Comparison of ENCODE assay signal across 8 cellular contexts in genomic region chr14:91510171-91511013, GRCh38. TPM values are rescaled to one million over a fixed set of nuclear protein-coding genes. Genes with fewer than 3 reads are reported as not detected.
DNase-seq lines count a peak whose midpoint lies in the region; ATAC-seq and TF ChIP-seq lines count a peak whose summit lies in the region.

Gene PPP4R3A (minus strand): TSS chr14:91510310. CDS start chr14:91509647, 663 bp downstream.

- CTCF ChIA-PET in RWPE1 (lab: Yijun Ruan, JAX): no interaction called here

- DNase-seq in Daoy (ENCODE audit: low read depth) (peak; percentile 99), GOT3 (lab: John Stamatoyannopoulos, UW) (peak; percentile 76), LNCaP clone FGC (ENCODE audit: low read depth) (peak; percentile 89), RWPE1 (ENCODE audit: low spot score) (peak; percentile 97), fibroblast of mammary gland (ENCODE audit: low read depth) (peak; percentile 96), natural killer cell (peak; percentile 92)
- peak; percentile 96 for DNase-seq in stimulated activated naive CD4-positive, alpha-beta T cell treated with Interleukin-2 at 50 U/mL for 16 hours (lab: John Stamatoyannopoulos, UW)

- H3K27me3 Mint-ChIP-seq in activated T-helper 17 cell treated with anti-CD3 and anti-CD28 coated beads, Interleukin-2, amount 50 U/mL, for 72 hours: no peaks in the 10 kb centered on the region
- H3K27me3 Mint-ChIP-seq in natural killer cell (ENCODE audit: low read depth in 2 of 2): no peaks in the 10 kb centered on the region

- intact Hi-C loops in natural killer cell (cut with micrococcal nuclease): loop anchor here (2.0 kb wide), 2 partner anchors 92 to 450 kb away; partner anchors contain the start of gene RPS6KA5

- peaks cover 4% of the 10 kb centered on the region for H3K4me1 Mint-ChIP-seq in activated T-helper 17 cell treated with anti-CD3 and anti-CD28 coated beads, Interleukin-2, amount 50 U/mL, for 72 hours
- peaks cover 18 to 35% of the 10 kb centered on the region in 2 donors for H3K4me1 Mint-ChIP-seq in natural killer cell

- H3K4me3 ChIP-seq in LNCaP clone FGC (ENCODE audit: low read depth, low read length) (peak within 1 kb of the TSS; percentile 86), fibroblast of mammary gland (ENCODE audit: control insufficient read depth, low read depth, low read length) (peak within 1 kb of the TSS; percentile 92)

- H3K27ac ChIP-seq in RWPE1: peak within 1 kb of the TSS; percentile 98

- peak within 1 kb of the TSS; percentile 99 for H3K27ac Mint-ChIP-seq in activated T-helper 17 cell treated with anti-CD3 and anti-CD28 coated beads, Interleukin-2, amount 50 U/mL, for 72 hours
- peak within 1 kb of the TSS; percentile 99 to 100 for H3K27ac Mint-ChIP-seq in natural killer cell

- peak; percentile 95 for ATAC-seq in activated T-helper 17 cell treated with anti-CD3 and anti-CD28 coated beads, Interleukin-2, amount 50 U/mL, for 72 hours (replicated peaks)
- peak; percentile 83 to 93 (median 84) for ATAC-seq in natural killer cell

- POLR2A ChIA-PET in RWPE1 (lab: Yijun Ruan, JAX; ENCODE audit: low non-redundant PET): no interaction called here

- peak within 1 kb of the TSS; percentile 93 for H3K4me3 Mint-ChIP-seq in activated T-helper 17 cell treated with anti-CD3 and anti-CD28 coated beads, Interleukin-2, amount 50 U/mL, for 72 hours
- H3K4me3 Mint-ChIP-seq in natural killer cell: peak within 1 kb of the TSS; percentile 100

- no peaks in the 10 kb centered on the region for H3K9me3 Mint-ChIP-seq in activated T-helper 17 cell treated with anti-CD3 and anti-CD28 coated beads, Interleukin-2, amount 50 U/mL, for 72 hours
- no peaks in the 10 kb centered on the region for H3K9me3 Mint-ChIP-seq in natural killer cell

- TF ChIP-seq CTCF in LNCaP clone FGC (IDR thresholded peaks at IDR 0.05; ENCODE audit: control insufficient read depth, extremely low read depth, insufficient read depth) (no peak), RWPE1 (conservative IDR thresholded peaks at IDR 0.05; ENCODE audit: low read depth) (no peak), fibroblast of mammary gland (conservative IDR thresholded peaks at IDR 0.05; ENCODE audit: control insufficient read depth, insufficient read depth, low read depth, low read length) (no peak), natural killer cell (IDR thresholded peaks at IDR 0.05) (no peak)

- H3K36me3 Mint-ChIP-seq in activated T-helper 17 cell treated with anti-CD3 and anti-CD28 coated beads, Interleukin-2, amount 50 U/mL, for 72 hours (ENCODE audit: low read depth): peaks cover 42% of the 10 kb centered on the region
- H3K36me3 Mint-ChIP-seq in natural killer cell: no peaks in the 10 kb centered on the region

RNA-seq across cellular contexts. Expression of gene PPP4R3A, which starts in this region (rescaled TPM):
- total RNA-seq in Daoy (2014; rRNA removed; shearing (Covaris generic)): 71.0 and 78.3 TPM in 2 replicates
- 100 to 1,000 TPM; 118 to 143 TPM for total RNA-seq in activated T-helper 17 cell treated with anti-CD3 and anti-CD28 coated beads, Interleukin-2, amount 50 U/mL, for 72 hours
- total RNA-seq in natural killer cell: 100 to 1,000 TPM; 168 to 216 (median 180) TPM

Comparison
In these comparisons a context has a peak if more than half of its experiments do, and no peak if none do; other contexts are left out.
1. Peak in every context shown above with its lines: DNase-seq, ATAC-seq, H3K4me3 ChIP-seq and H3K27ac ChIP-seq.